In the genomic region with DNA sequence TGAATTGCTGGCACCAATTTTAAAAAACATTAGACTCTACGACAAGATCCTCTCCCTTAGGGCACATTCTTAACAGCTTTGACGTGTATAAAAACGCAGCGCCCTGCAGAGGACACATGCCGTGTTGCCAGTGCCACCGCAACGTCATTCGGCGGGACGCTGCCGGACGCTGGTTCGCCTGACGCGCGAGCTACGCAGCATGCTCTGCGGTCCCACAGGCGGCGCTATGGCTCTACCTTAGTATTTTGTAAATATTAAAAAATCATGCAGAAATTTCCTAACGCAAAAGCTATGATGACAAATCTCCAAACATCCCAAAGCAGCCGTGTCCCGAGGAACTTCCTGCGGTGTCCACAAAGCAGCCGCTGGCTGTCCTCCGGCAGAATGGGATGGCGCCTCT, we compare ENCODE assay signal across 1 cellular context.
TF ChIP-seq lines count a peak whose summit lies in the region.

No MANE protein-coding gene starts in this region.

TF ChIP-seq in IMR-90, 13 proteins besides CTCF, POLR2A, EP300 and RAD21:
- no peak for TF ChIP-seq BHLHE40 (IDR thresholded peaks at IDR 0.05; ENCODE audit: low read depth, low read length)
